ENCODE assay signal across 8 cellular contexts in genomic region chr10:72272689-72273409, GRCh38. TPM values are rescaled to one million over a fixed set of nuclear protein-coding genes. Genes with fewer than 3 reads are reported as not detected.
DNase-seq lines count a peak whose midpoint lies in the region; ATAC-seq and TF ChIP-seq lines count a peak whose summit lies in the region.

No MANE protein-coding gene starts in this region.

- H3K27me3 ChIP-seq in BJ (ENCODE audit: control insufficient read depth, insufficient read depth, low read length) (no peaks in the 10 kb centered on the region), neutrophil (no peaks in the 10 kb centered on the region)

- POLR2A ChIA-PET in BJ (lab: Charles Lee) = interaction anchor here (0.5 to 2.9 kb wide), 10 partner anchors 12 to 870 kb away, joined by 3 to 13 read pairs (median 4); no protein-coding TSS in a partner anchor

- DNase-seq in BJ (ENCODE audit: low read depth) (peak; percentile 90), NOMO-1 (lab: John Stamatoyannopoulos, UW; ENCODE audit: unreplicated experiment in 2 of 2) (peak; percentile 39), Right ventricle myocardium inferior (ENCODE audit: missing footprints) (peak; percentile 95)

- TF ChIP-seq CTCF in BJ (IDR thresholded peaks at IDR 0.05; ENCODE audit: insufficient read depth, low read depth, low read length) = no peak
- TF ChIP-seq CTCF in neutrophil (IDR thresholded peaks at IDR 0.05) = no peak

- intact Hi-C loops in Right ventricle myocardium inferior (cut with DNase I) = loop anchor here (1.0 to 5.0 kb wide), 5 partner anchors 13 to 141 kb away; partner anchors contain the start of genes ANAPC16 and ASCC1

- no peaks in the 10 kb centered on the region for H3K9me3 ChIP-seq in neutrophil

- 2 to 5% (median 4%) methylated on average over 25 to 28 of the region's 28 CpGs for WGBS in adipose tissue, 3 donors

- H3K36me3 ChIP-seq in BJ (ENCODE audit: control insufficient read depth, insufficient read depth, low read length) = peaks cover 16% of the 10 kb centered on the region
- no peaks in the 10 kb centered on the region for H3K36me3 ChIP-seq in neutrophil

- peak overlapping the region; percentile 59 for H3K27ac ChIP-seq in adipose tissue (ENCODE audit: low read depth, low read length)
- peak overlapping the region; percentile 92 for H3K27ac ChIP-seq in neutrophil

- CTCF ChIA-PET in BJ (lab: Yijun Ruan, JAX) = interaction anchor here (0.9 to 3.2 kb wide), 8 partner anchors 12 to 64 kb away, joined by 3 to 15 read pairs (median 6); no protein-coding TSS in a partner anchor

- H3K4me3 ChIP-seq in BJ (ENCODE audit: low read depth, low read length) (peak overlapping the region; percentile 78), neutrophil (ENCODE audit: low read depth in 1 of 2, low read length in 1 of 2) (peak overlapping the region; percentile 94 to 97)

- ATAC-seq in GM18498 (IDR thresholded peaks at IDR 0.05; ENCODE audit: unreplicated experiment) (peak; percentile 27), HG03571 (IDR thresholded peaks at IDR 0.05; ENCODE audit: unreplicated experiment) (peak; percentile 25), Right ventricle myocardium inferior (peak; percentile 73), GM19452 (IDR thresholded peaks at IDR 0.05; ENCODE audit: unreplicated experiment) (no peak)

- peaks cover 25 to 30% of the 10 kb centered on the region in 2 experiments for H3K4me1 ChIP-seq in neutrophil (ENCODE audit: control insufficient read depth in 1 of 2, insufficient read depth in 1 of 2, low read depth in 1 of 2, low read length in 1 of 2)

RNA-seq across cellular contexts. Expression of gene DDIT4, which starts 0.9 kb away (rescaled TPM):
- polyA plus RNA-seq in BJ (2011; rRNA removed) (152 and 174 TPM in 2 replicates), adipose tissue (1,000 to 10,000 TPM in 1 of 3 donors, 100 to 1,000 TPM in 2; 103 to 1,196 (median 199) TPM)
- 160 and 201 TPM in 2 replicates for polyA minus RNA-seq in BJ (2011; rRNA and poly(A)+ RNA removed)
- 71.4 TPM for total RNA-seq in Right ventricle myocardium inferior

RNA-seq across cellular contexts. Expression of gene ASCC1, which starts 56.8 kb away (rescaled TPM):
- polyA plus RNA-seq in BJ (2011; rRNA removed) = 18.5 and 36.3 TPM in 2 replicates
- polyA minus RNA-seq in BJ (2011; rRNA and poly(A)+ RNA removed) = 11.9 and 16.5 TPM in 2 replicates
- polyA plus RNA-seq in adipose tissue = 10 to 100 TPM; 13.3 to 34.1 (median 18.0) TPM
- 35.4 TPM for total RNA-seq in Right ventricle myocardium inferior

RNA-seq across cellular contexts. Expression of gene ANAPC16, which starts 57.0 kb away (rescaled TPM):
- polyA plus RNA-seq in BJ (2011; rRNA removed) (49.8 and 58.0 TPM in 2 replicates), adipose tissue (100 to 1,000 TPM in 2 of 3 donors, 10 to 100 TPM in 1; 97.2 to 165 (median 110) TPM)
- 11.7 and 13.8 TPM in 2 replicates for polyA minus RNA-seq in BJ (2011; rRNA and poly(A)+ RNA removed)
- total RNA-seq in Right ventricle myocardium inferior = 239 TPM

Comparison
In these comparisons a context has a peak if more than half of its experiments do, and no peak if none do; other contexts are left out.
1. DNase-seq: peak in every context shown above with its lines; median percentile 95 in Right ventricle myocardium inferior; 90 in BJ; 39 in NOMO-1.